In genomic region chr1:150963535-150964489, GRCh38 we compare ENCODE assay signal across 18 cellular contexts. TPM values are rescaled to one million over a fixed set of nuclear protein-coding genes. Genes with fewer than 3 reads are reported as not detected.
DNase-seq lines count a peak whose midpoint lies in the region; ATAC-seq lines count a peak whose summit lies in the region.
"Had no signal": no experiment of that assay in that cellular context is flagged by ENCODE, and none has a peak within 500 bp of the region (broad histone marks: within the 10 kb centered on the region; RNA-seq: fewer than 3 reads in every experiment).

No MANE protein-coding gene starts in this region.

- peaks cover 67% of the 10 kb centered on the region for H3K36me3 Mint-ChIP-seq in activated CD4-positive, alpha-beta memory T cell treated with anti-CD3 and anti-CD28 coated beads for 36 hours
- H3K36me3 Mint-ChIP-seq in activated CD4-positive, alpha-beta memory T cell treated with anti-CD3 and anti-CD28 coated beads, Interleukin-2, amount 10 ng/mL, durations not matched to agents 7 days and 5 days (ENCODE audit: low read depth), result peaks cover 84% of the 10 kb centered on the region
- H3K36me3 Mint-ChIP-seq in central memory CD8-positive, alpha-beta T cell (ENCODE audit: insufficient read depth), result peaks cover 62% of the 10 kb centered on the region

- H3K27ac Mint-ChIP-seq in activated CD4-positive, alpha-beta memory T cell treated with anti-CD3 and anti-CD28 coated beads for 36 hours, result peak overlapping the region; percentile 15
- H3K27ac Mint-ChIP-seq in activated CD4-positive, alpha-beta memory T cell treated with anti-CD3 and anti-CD28 coated beads, Interleukin-2, amount 10 ng/mL, durations not matched to agents 7 days and 5 days, result no peak overlapping the region
- peak overlapping the region; percentile 82 for H3K27ac Mint-ChIP-seq in central memory CD8-positive, alpha-beta T cell (ENCODE audit: low read depth)

- H3K27me3 ChIP-seq in H7 (ENCODE audit: control insufficient read depth, insufficient read depth, low read length), result no peaks in the 10 kb centered on the region
- H3K27me3 ChIP-seq: foreskin keratinocyte, tibial artery had no signal

- CTCF ChIA-PET in activated CD4-positive, alpha-beta memory T cell treated with anti-CD3 and anti-CD28 coated beads for 36 hours (lab: Charles Lee), result interaction anchor here (1.4 to 1.6 kb wide), 2 partner anchors 12 to 17 kb away, joined by 5 read pairs; no protein-coding TSS in a partner anchor
- CTCF ChIA-PET in activated CD4-positive, alpha-beta memory T cell treated with anti-CD3 and anti-CD28 coated beads, Interleukin-2, amount 10 ng/mL, durations not matched to agents 7 days and 5 days (lab: Charles Lee), result interaction anchor here (1.5 to 2.9 kb wide), 2 partner anchors 10 to 15 kb away, joined by 3 to 15 read pairs; no protein-coding TSS in a partner anchor

- no peaks in the 10 kb centered on the region for H3K9me3 Mint-ChIP-seq in activated CD4-positive, alpha-beta memory T cell treated with anti-CD3 and anti-CD28 coated beads for 36 hours
- no peaks in the 10 kb centered on the region for H3K9me3 Mint-ChIP-seq in activated CD4-positive, alpha-beta memory T cell treated with anti-CD3 and anti-CD28 coated beads, Interleukin-2, amount 10 ng/mL, durations not matched to agents 7 days and 5 days
- no peaks in the 10 kb centered on the region for H3K9me3 Mint-ChIP-seq in central memory CD8-positive, alpha-beta T cell
- H3K9me3 Mint-ChIP-seq: H9 had no signal

- H3K36me3 ChIP-seq in H7 (replicated peaks; ENCODE audit: control insufficient read depth, insufficient read depth, low read length), result peaks cover 65% of the 10 kb centered on the region

- no peak for ATAC-seq in central memory CD8-positive, alpha-beta T cell (replicated peaks; ENCODE audit: extremely low read depth, poor library complexity, severe bottlenecking)
- ATAC-seq: foreskin keratinocyte, mucosa of descending colon had no signal

- intact Hi-C loops in activated CD4-positive, alpha-beta memory T cell treated with anti-CD3 and anti-CD28 coated beads for 36 hours (cut with micrococcal nuclease), result no loop called here
- intact Hi-C loops in posterior vena cava (cut with DNase I), result no loop called here

- POLR2A ChIA-PET in activated CD4-positive, alpha-beta memory T cell treated with anti-CD3 and anti-CD28 coated beads for 36 hours (lab: Charles Lee), result no interaction called here
- POLR2A ChIA-PET in activated CD4-positive, alpha-beta memory T cell treated with anti-CD3 and anti-CD28 coated beads, Interleukin-2, amount 10 ng/mL, durations not matched to agents 7 days and 5 days (lab: Charles Lee), result interaction anchor here (1.0 to 2.4 kb wide), 2 partner anchors 10 to 12 kb away, joined by 4 to 14 read pairs; partner anchors contain the start of gene CERS2

- H3K27me3 Mint-ChIP-seq in activated CD4-positive, alpha-beta memory T cell treated with anti-CD3 and anti-CD28 coated beads for 36 hours, result no peaks in the 10 kb centered on the region
- H3K27me3 Mint-ChIP-seq in activated CD4-positive, alpha-beta memory T cell treated with anti-CD3 and anti-CD28 coated beads, Interleukin-2, amount 10 ng/mL, durations not matched to agents 7 days and 5 days, result no peaks in the 10 kb centered on the region
- no peaks in the 10 kb centered on the region for H3K27me3 Mint-ChIP-seq in central memory CD8-positive, alpha-beta T cell

- no peak overlapping the region for H3K4me3 Mint-ChIP-seq in activated CD4-positive, alpha-beta memory T cell treated with anti-CD3 and anti-CD28 coated beads for 36 hours
- H3K4me3 Mint-ChIP-seq in activated CD4-positive, alpha-beta memory T cell treated with anti-CD3 and anti-CD28 coated beads, Interleukin-2, amount 10 ng/mL, durations not matched to agents 7 days and 5 days, result no peak overlapping the region
- no peak overlapping the region for H3K4me3 Mint-ChIP-seq in central memory CD8-positive, alpha-beta T cell
- H3K4me3 Mint-ChIP-seq: H9 had no signal

- no peak for DNase-seq in activated CD4-positive, alpha-beta memory T cell treated with anti-CD3 and anti-CD28 coated beads for 36 hours
- DNase-seq in activated CD4-positive, alpha-beta memory T cell treated with anti-CD3 and anti-CD28 coated beads, Interleukin-2, amount 10 ng/mL, durations not matched to agents 7 days and 5 days, result no peak
- peak; percentile 3 for DNase-seq in H7
- DNase-seq in central memory CD8-positive, alpha-beta T cell (ENCODE audit: low spot score in 2 of 2), result no peak
- DNase-seq in posterior vena cava (ENCODE audit: low spot score), result peak; percentile 11
- DNase-seq in stimulated activated CD4-positive, alpha-beta T cell treated with anti-CD3 and anti-CD28 coated beads, Interleukin-12 subunit alpha, Interleukin-12 subunit beta, amount 100 ng/mL, for 4 hours, result no peak
- no peak for DNase-seq in NCI-H2107 (lab: John Stamatoyannopoulos, UW)
- DNase-seq in AG08395 (ENCODE audit: low spot score), result no peak
- DNase-seq: amniotic stem cell, DMS79 treated with DMSO at 0.1 percent for 48 hours, foreskin keratinocyte, H9, KG1, mucosa of descending colon, NCI-H1105, small intestine, T-helper 9 cell, tibial artery had no signal

- H3K4me3 ChIP-seq in H7 (ENCODE audit: insufficient read depth, low read depth, low read length), result no peak overlapping the region
- H3K4me3 ChIP-seq: mucosa of descending colon, tibial artery had no signal

- H3K4me1 Mint-ChIP-seq in activated CD4-positive, alpha-beta memory T cell treated with anti-CD3 and anti-CD28 coated beads for 36 hours (ENCODE audit: low read depth), result peaks cover 11% of the 10 kb centered on the region
- peaks cover 2% of the 10 kb centered on the region for H3K4me1 Mint-ChIP-seq in activated CD4-positive, alpha-beta memory T cell treated with anti-CD3 and anti-CD28 coated beads, Interleukin-2, amount 10 ng/mL, durations not matched to agents 7 days and 5 days
- H3K4me1 Mint-ChIP-seq in central memory CD8-positive, alpha-beta T cell, result peaks cover 21% of the 10 kb centered on the region

RNA-seq across cellular contexts. Expression of gene CERS2, which starts 10.8 kb away (rescaled TPM):
- 100 to 1,000 TPM; 153 to 160 TPM for total RNA-seq in activated CD4-positive, alpha-beta memory T cell treated with anti-CD3 and anti-CD28 coated beads for 36 hours
- 100 to 1,000 TPM; 177 to 181 TPM for total RNA-seq in activated CD4-positive, alpha-beta memory T cell treated with anti-CD3 and anti-CD28 coated beads, Interleukin-2, amount 10 ng/mL, durations not matched to agents 7 days and 5 days
- 248 and 297 TPM in 2 replicates for total RNA-seq in H7 (2014; rRNA removed; shearing (Covaris generic))
- 100 to 1,000 TPM; 112 to 133 TPM for total RNA-seq in posterior vena cava

RNA-seq across cellular contexts. Expression of gene ANXA9, which starts 18.3 kb away (rescaled TPM):
- under 1 TPM in 1 of 2 experiments, not detected in 1; 0.19 TPM for total RNA-seq in activated CD4-positive, alpha-beta memory T cell treated with anti-CD3 and anti-CD28 coated beads for 36 hours
- total RNA-seq in activated CD4-positive, alpha-beta memory T cell treated with anti-CD3 and anti-CD28 coated beads, Interleukin-2, amount 10 ng/mL, durations not matched to agents 7 days and 5 days, result not detected
- total RNA-seq in H7 (2014; rRNA removed; shearing (Covaris generic)), result 0.62 and 1.6 TPM in 2 replicates
- under 1 TPM in 1 of 2 donors, not detected in 1; 0.19 TPM for total RNA-seq in posterior vena cava
- total RNA-seq: mucosa of descending colon had no signal

RNA-seq across cellular contexts. Expression of gene SETDB1, which starts 37.6 kb away (rescaled TPM):
- total RNA-seq in activated CD4-positive, alpha-beta memory T cell treated with anti-CD3 and anti-CD28 coated beads for 36 hours, result 10 to 100 TPM; 42.3 to 50.0 TPM
- total RNA-seq in activated CD4-positive, alpha-beta memory T cell treated with anti-CD3 and anti-CD28 coated beads, Interleukin-2, amount 10 ng/mL, durations not matched to agents 7 days and 5 days, result 10 to 100 TPM; 49.5 to 51.5 TPM
- 67.9 and 74.9 TPM in 2 replicates for total RNA-seq in H7 (2014; rRNA removed; shearing (Covaris generic))
- total RNA-seq in posterior vena cava, result 10 to 100 TPM; 26.4 to 26.8 TPM

RNA-seq across cellular contexts. Expression of gene MINDY1, which starts 42.9 kb away (rescaled TPM):
- 10 to 100 TPM; 16.4 to 18.3 TPM for total RNA-seq in activated CD4-positive, alpha-beta memory T cell treated with anti-CD3 and anti-CD28 coated beads for 36 hours
- 10 to 100 TPM; 19.9 to 20.5 TPM for total RNA-seq in activated CD4-positive, alpha-beta memory T cell treated with anti-CD3 and anti-CD28 coated beads, Interleukin-2, amount 10 ng/mL, durations not matched to agents 7 days and 5 days
- 12.6 and 18.4 TPM in 2 replicates for total RNA-seq in H7 (2014; rRNA removed; shearing (Covaris generic))
- total RNA-seq in posterior vena cava, result 10 to 100 TPM; 17.3 to 17.8 TPM

RNA-seq across cellular contexts. Expression of gene PRUNE1, which starts 44.4 kb away (rescaled TPM):
- total RNA-seq in activated CD4-positive, alpha-beta memory T cell treated with anti-CD3 and anti-CD28 coated beads for 36 hours, result 10 to 100 TPM; 12.5 to 17.5 TPM
- 10 to 100 TPM; 13.8 to 16.6 TPM for total RNA-seq in activated CD4-positive, alpha-beta memory T cell treated with anti-CD3 and anti-CD28 coated beads, Interleukin-2, amount 10 ng/mL, durations not matched to agents 7 days and 5 days
- 33.5 and 36.3 TPM in 2 replicates for total RNA-seq in H7 (2014; rRNA removed; shearing (Covaris generic))
- total RNA-seq in posterior vena cava, result 10 to 100 TPM; 15.5 to 17.4 TPM

Comparison
In these comparisons a context has a peak if more than half of its experiments do, and no peak if none do; other contexts are left out.
1. DNase-seq: peak in H7 (single experiment) and posterior vena cava (single experiment); none in activated CD4-positive, alpha-beta memory T cell treated with anti-CD3 and anti-CD28 coated beads for 36 hours (single experiment), activated CD4-positive, alpha-beta memory T cell treated with anti-CD3 and anti-CD28 coated beads, Interleukin-2, amount 10 ng/mL, durations not matched to agents 7 days and 5 days (single experiment), central memory CD8-positive, alpha-beta T cell (0 of 2), stimulated activated CD4-positive, alpha-beta T cell treated with anti-CD3 and anti-CD28 coated beads, Interleukin-12 subunit alpha, Interleukin-12 subunit beta, amount 100 ng/mL, for 4 hours (single experiment), NCI-H2107 (single experiment) and AG08395 (single experiment).